Comparison of ENCODE assay signal across 9 cellular contexts in genomic region chr3:17743660-17743995, GRCh38. TPM values are rescaled to one million over a fixed set of nuclear protein-coding genes. Genes with fewer than 3 reads are reported as not detected.
DNase-seq lines count a peak whose midpoint lies in the region; ATAC-seq and TF ChIP-seq lines count a peak whose summit lies in the region.
"Had no signal": no experiment of that assay in that cellular context is flagged by ENCODE, and none has a peak within 500 bp of the region (broad histone marks: within the 10 kb centered on the region; RNA-seq: fewer than 3 reads in every experiment).

No MANE protein-coding gene starts in this region.

- H3K9me3 ChIP-seq in left ventricle myocardium inferior (replicated peaks) (no peaks in the 10 kb centered on the region), upper lobe of right lung (no peaks in the 10 kb centered on the region)

- H3K27me3 Mint-ChIP-seq in mesothelial cell of epicardium (ENCODE audit: low read depth): no peaks in the 10 kb centered on the region

- peaks cover 43% of the 10 kb centered on the region for H3K4me1 Mint-ChIP-seq in mesothelial cell of epicardium

- peak overlapping the region; percentile 96 for H3K27ac Mint-ChIP-seq in mesothelial cell of epicardium

- peaks cover 44% of the 10 kb centered on the region for H3K4me1 ChIP-seq in left ventricle myocardium inferior
- peaks cover 35% of the 10 kb centered on the region for H3K4me1 ChIP-seq in upper lobe of right lung

- no peaks in the 10 kb centered on the region for H3K9me3 Mint-ChIP-seq in mesothelial cell of epicardium

- no peaks in the 10 kb centered on the region for H3K36me3 Mint-ChIP-seq in mesothelial cell of epicardium

- DNase-seq in left ventricle myocardium inferior (no peak), left cardiac atrium (no peak), mesothelial cell of epicardium (ENCODE audit: low spot score in 2 of 2, unreplicated experiment in 2 of 2) (no peak), upper lobe of right lung (no peak), Ammon's horn (ENCODE audit: low spot score) (no peak)
- DNase-seq: anterior cingulate cortex had no signal

- peak overlapping the region; percentile 86 for H3K4me3 Mint-ChIP-seq in mesothelial cell of epicardium

- H3K36me3 ChIP-seq in left ventricle myocardium inferior (no peaks in the 10 kb centered on the region), upper lobe of right lung (no peaks in the 10 kb centered on the region)

- H3K27ac ChIP-seq in left ventricle myocardium inferior (replicated peaks) (peak overlapping the region; percentile 99), angular gyrus (ENCODE audit: low read depth, low read length) (peak overlapping the region; percentile 88), upper lobe of right lung (peak overlapping the region; percentile 98)

- no peak for TF ChIP-seq CTCF in left ventricle myocardium inferior (IDR thresholded peaks at IDR 0.05; ENCODE audit: borderline replicate concordance)
- TF ChIP-seq CTCF in mesothelial cell of epicardium (IDR thresholded peaks at IDR 0.05; ENCODE audit: unreplicated experiment): no peak
- no peak for TF ChIP-seq CTCF in upper lobe of right lung (IDR thresholded peaks at IDR 0.05)

- intact Hi-C loops in left ventricle myocardium inferior (cut with micrococcal nuclease): no loop called here
- intact Hi-C loops in left cardiac atrium (cut with DNase I): no loop called here
- intact Hi-C loops in upper lobe of right lung (cut with DNase I): no loop called here

- H3K4me3 ChIP-seq in left ventricle myocardium inferior (peak overlapping the region; percentile 94), upper lobe of right lung (peak overlapping the region; percentile 94)

- no peak for ATAC-seq in left cardiac atrium
- ATAC-seq in upper lobe of right lung: no peak
- no peak for ATAC-seq in GM18867 (IDR thresholded peaks at IDR 0.05; ENCODE audit: unreplicated experiment)
- no peak for ATAC-seq in HG03571 (IDR thresholded peaks at IDR 0.05; ENCODE audit: unreplicated experiment)

- H3K27me3 ChIP-seq in left ventricle myocardium inferior (ENCODE audit: low read depth) (no peaks in the 10 kb centered on the region), upper lobe of right lung (no peaks in the 10 kb centered on the region)

RNA-seq across cellular contexts. Expression of gene TBC1D5, which starts 1.2 kb away (rescaled TPM):
- 26.9 TPM for total RNA-seq in left ventricle myocardium inferior
- total RNA-seq in left cardiac atrium: 10 to 100 TPM; 33.2 to 38.7 TPM
- total RNA-seq in mesothelial cell of epicardium: 74.9 to 75.3 TPM (median 75.0 TPM) in 3 replicates
- total RNA-seq in upper lobe of right lung: 74.6 TPM
